Comparison of ENCODE assay signal across 28 cellular contexts in genomic region chr14:31763041-31763440, GRCh38.
"Had no signal": no experiment of that assay in that cellular context is flagged by ENCODE, and none has a peak within 500 bp of the region (broad histone marks: within the 10 kb centered on the region; RNA-seq: fewer than 3 reads in every experiment).

No MANE protein-coding gene starts in this region.

- H3K27me3 ChIP-seq: brain microvascular endothelial cell, gastrocnemius medialis, heart left ventricle had no signal

- H3K36me3 Mint-ChIP-seq: WTC11 had no signal

- H3K4me3 ChIP-seq: gastrocnemius medialis, heart left ventricle had no signal

- DNase-seq: activated CD4-positive, alpha-beta T cell treated with anti-CD3 and anti-CD28 coated beads for 1 hour; activated CD4-positive, alpha-beta T cell treated with anti-CD3 and anti-CD28 coated beads for 48 hours; activated CD4-positive, alpha-beta T cell treated with anti-CD3 and anti-CD28 coated beads, Interleukin-2, amount 50 U/mL, for 1 hour; activated CD4-positive, alpha-beta T cell treated with anti-CD3 and anti-CD28 coated beads, Interleukin-2, amount 50 U/mL, for 48 hours; activated CD8-positive, alpha-beta memory T cell treated with anti-CD3 and anti-CD28 coated beads for 24 hours; activated CD8-positive, alpha-beta T cell treated with anti-CD3 and anti-CD28 coated beads for 36 hours; activated effector memory CD4-positive, alpha-beta T cell treated with Interleukin-2 at 50 U/mL for 16 hours; activated gamma-delta T cell treated with Interleukin-2 at 50 U/mL for 16 hours; activated naive CD4-positive, alpha-beta T cell treated with anti-CD3 and anti-CD28 coated beads, Interleukin-2, amount 50 U/mL, for 16 hours; activated naive CD4-positive, alpha-beta T cell treated with Interleukin-2 at 50 U/mL for 16 hours; activated T-cell treated with anti-CD3 and anti-CD28 coated beads, Interleukin-2, amount 50 U/mL, for 4 hours; amniotic stem cell; anterior cingulate cortex; brain microvascular endothelial cell; cortex of kidney; dermis blood vessel endothelial cell; effector CD4-positive, alpha-beta T cell; foreskin fibroblast; gastrocnemius medialis; glutamatergic neuron; heart left ventricle; T-helper 2 cell had no signal

- H3K9me3 ChIP-seq: gastrocnemius medialis, heart left ventricle had no signal

- H3K9me3 Mint-ChIP-seq: activated CD8-positive, alpha-beta T cell treated with anti-CD3 and anti-CD28 coated beads for 36 hours; activated T-cell treated with anti-CD3 and anti-CD28 coated beads, Interleukin-2, amount 50 U/mL, for 4 hours; activated T-helper 17 cell treated with anti-CD3 and anti-CD28 coated beads, Interleukin-2, amount 50 U/mL, for 72 hours; WTC11 had no signal

- H3K27ac Mint-ChIP-seq: activated CD8-positive, alpha-beta T cell treated with anti-CD3 and anti-CD28 coated beads for 36 hours; activated naive CD8-positive, alpha-beta T cell; activated T-helper 17 cell treated with anti-CD3 and anti-CD28 coated beads, Interleukin-2, amount 50 U/mL, for 72 hours; WTC11 had no signal

- H3K27ac ChIP-seq: brain microvascular endothelial cell, gastrocnemius medialis, heart left ventricle, VCaP had no signal

- H3K36me3 ChIP-seq: brain microvascular endothelial cell, gastrocnemius medialis, heart left ventricle had no signal

- ATAC-seq: activated CD8-positive, alpha-beta T cell treated with anti-CD3 and anti-CD28 coated beads for 36 hours; activated T-cell treated with anti-CD3 and anti-CD28 coated beads, Interleukin-2, amount 50 U/mL, for 4 hours; activated T-helper 17 cell treated with anti-CD3 and anti-CD28 coated beads, Interleukin-2, amount 50 U/mL, for 72 hours; esophagus mucosa; gastrocnemius medialis; heart left ventricle; WTC11 had no signal

- H3K4me3 Mint-ChIP-seq: activated CD8-positive, alpha-beta T cell treated with anti-CD3 and anti-CD28 coated beads for 36 hours; activated naive CD8-positive, alpha-beta T cell; activated T-cell treated with anti-CD3 and anti-CD28 coated beads, Interleukin-2, amount 50 U/mL, for 4 hours; activated T-helper 17 cell treated with anti-CD3 and anti-CD28 coated beads, Interleukin-2, amount 50 U/mL, for 72 hours; central memory CD8-positive, alpha-beta T cell; WTC11 had no signal

- H3K4me1 ChIP-seq: gastrocnemius medialis, heart left ventricle had no signal

- H3K27me3 Mint-ChIP-seq: activated CD8-positive, alpha-beta T cell treated with anti-CD3 and anti-CD28 coated beads for 36 hours; activated naive CD8-positive, alpha-beta T cell; activated T-helper 17 cell treated with anti-CD3 and anti-CD28 coated beads, Interleukin-2, amount 50 U/mL, for 72 hours; central memory CD8-positive, alpha-beta T cell had no signal

- H3K4me1 Mint-ChIP-seq: activated T-helper 17 cell treated with anti-CD3 and anti-CD28 coated beads, Interleukin-2, amount 50 U/mL, for 72 hours; WTC11 had no signal
